In genomic region chr2:43133708-43134570, GRCh38 we compare ENCODE assay signal across 9 cellular contexts.
DNase-seq lines count a peak whose midpoint lies in the region; ATAC-seq and TF ChIP-seq lines count a peak whose summit lies in the region.
"Had no signal": no experiment of that assay in that cellular context is flagged by ENCODE, and none has a peak within 500 bp of the region (broad histone marks: within the 10 kb centered on the region; RNA-seq: fewer than 3 reads in every experiment).

No MANE protein-coding gene starts in this region.

- peak in 1 of 4 donors; percentile 24 for TF ChIP-seq POLR2A in esophagus squamous epithelium (IDR thresholded peaks at IDR 0.05)

- ATAC-seq in GM21717 (IDR thresholded peaks at IDR 0.05; ENCODE audit: unreplicated experiment) = no peak

- TF ChIP-seq CTCF in esophagus squamous epithelium (IDR thresholded peaks at IDR 0.05) (no peak), WERI-Rb-1 (IDR thresholded peaks at IDR 0.05; ENCODE audit: low read depth, low read length) (no peak)

- DNase-seq in NK-92 treated with Interleukin-12 subunit alpha and Interleukin-12 subunit beta, amount 100 ng/mL, for 24 hours (lab: John Stamatoyannopoulos, UW) = peak; percentile 78
- DNase-seq in NK-92 (lab: John Stamatoyannopoulos, UW; ENCODE audit: unreplicated experiment) (no peak), esophagus squamous epithelium (lab: John Stamatoyannopoulos, UW) (peak; percentile 50), A172 (ENCODE audit: low spot score) (no peak), WERI-Rb-1 (no peak)
- peak; percentile 60 for DNase-seq in activated CD4-positive, alpha-beta T cell treated with anti-CD3 and anti-CD28 coated beads, Interleukin-2, amount 50 U/mL, for 4 hours
- peak; percentile 47 to 66 for DNase-seq in stimulated activated CD4-positive, alpha-beta T cell treated with anti-CD3 and anti-CD28 coated beads, Interleukin-4, amount 100 ng/mL, for 4 hours

- intact Hi-C loops in esophagus squamous epithelium (cut with DNase I) = loop anchor here (5.0 kb wide), 1 partner anchor 88 kb away; no protein-coding TSS in a partner anchor

- no peaks in the 10 kb centered on the region for H3K27me3 ChIP-seq in esophagus squamous epithelium
- H3K27me3 ChIP-seq in WERI-Rb-1 (ENCODE audit: insufficient read depth, low read depth, severe bottlenecking) = no peaks in the 10 kb centered on the region

- WGBS in esophagus squamous epithelium, 2 donors = 46 to 65% methylated on average over 11 to 15 of the region's 21 CpGs

- H3K36me3 ChIP-seq in esophagus squamous epithelium = no peaks in the 10 kb centered on the region
- no peaks in the 10 kb centered on the region for H3K36me3 ChIP-seq in WERI-Rb-1

- peak overlapping the region; percentile 76 to 90 (median 83) for H3K27ac ChIP-seq in esophagus squamous epithelium
- no peak overlapping the region for H3K27ac ChIP-seq in WERI-Rb-1
- H3K27ac ChIP-seq: PC-9 had no signal

- H3K9me3 ChIP-seq in esophagus squamous epithelium (no peaks in the 10 kb centered on the region), WERI-Rb-1 (ENCODE audit: severe bottlenecking) (no peaks in the 10 kb centered on the region)

- peaks cover 55 to 100% (median 70%) of the 10 kb centered on the region in 3 donors for H3K4me1 ChIP-seq in esophagus squamous epithelium

- no peak overlapping the region for H3K4me3 ChIP-seq in esophagus squamous epithelium
- no peak overlapping the region for H3K4me3 ChIP-seq in WERI-Rb-1 (ENCODE audit: low read depth, low read length)
- H3K4me3 ChIP-seq: PC-9 had no signal

Comparison
In these comparisons a context has a peak if more than half of its experiments do, and no peak if none do; other contexts are left out.
1. DNase-seq: peak in NK-92 treated with Interleukin-12 subunit alpha and Interleukin-12 subunit beta, amount 100 ng/mL, for 24 hours (single experiment), activated CD4-positive, alpha-beta T cell treated with anti-CD3 and anti-CD28 coated beads, Interleukin-2, amount 50 U/mL, for 4 hours (2 of 2), esophagus squamous epithelium (single experiment) and stimulated activated CD4-positive, alpha-beta T cell treated with anti-CD3 and anti-CD28 coated beads, Interleukin-4, amount 100 ng/mL, for 4 hours (2 of 2); none in NK-92 (single experiment), A172 (single experiment) and WERI-Rb-1 (single experiment).